In the genomic region with DNA sequence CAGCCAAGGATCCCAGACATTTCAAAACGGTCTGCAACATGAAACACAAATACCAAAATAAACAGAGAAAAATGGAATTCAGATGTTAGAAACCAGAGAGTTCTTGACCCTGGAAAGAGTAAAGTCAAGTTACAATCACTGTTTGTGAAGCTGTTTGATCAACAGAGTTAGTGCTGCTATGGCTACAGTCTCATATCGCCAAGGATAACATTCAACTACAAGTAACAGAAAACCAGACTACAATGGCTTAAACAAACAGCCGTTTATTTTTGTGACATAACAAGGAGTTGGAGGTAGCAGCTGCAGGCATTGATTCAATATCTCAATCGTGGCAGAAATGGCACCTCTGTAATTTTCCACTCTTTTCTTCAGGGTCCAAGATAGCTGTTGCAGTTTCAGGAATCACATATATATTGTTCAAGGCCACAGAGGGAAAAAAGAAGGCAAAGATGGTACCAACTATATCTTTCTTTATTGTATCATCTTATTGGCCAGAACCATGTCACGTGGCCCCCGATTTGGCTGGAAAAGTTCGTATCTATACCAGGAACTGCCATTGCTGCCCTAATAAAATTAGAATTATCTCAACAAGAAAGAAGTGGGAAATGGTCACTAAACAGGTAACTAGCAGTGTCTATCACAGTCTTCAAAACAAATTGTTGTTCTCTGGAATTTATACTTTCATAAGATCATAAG, we compare ENCODE assay signal across 2 cellular contexts.
TF ChIP-seq lines count a peak whose summit lies in the region.

No MANE protein-coding gene starts in this region.

TF ChIP-seq in SK-N-SH treated with all-trans-retinoic acid at 6 μM for 48 hours, 23 proteins besides CTCF, POLR2A, EP300 and RAD21:
- no peak for TF ChIP-seq ZNF565 (CRISPR knock-in tag; conservative IDR thresholded peaks at IDR 0.05; ENCODE audit: low read depth)
- no peak for TF ChIP-seq OSR1 (CRISPR knock-in tag; IDR thresholded peaks at IDR 0.05)
- TF ChIP-seq CSDC2 (CRISPR knock-in tag; IDR thresholded peaks at IDR 0.05) = no peak
- no peak for TF ChIP-seq ZNF70 (CRISPR knock-in tag; IDR thresholded peaks at IDR 0.05)
- no peak for TF ChIP-seq BACH2 (CRISPR knock-in tag; IDR thresholded peaks at IDR 0.05; ENCODE audit: borderline replicate concordance)
- TF ChIP-seq, protein P1, sequence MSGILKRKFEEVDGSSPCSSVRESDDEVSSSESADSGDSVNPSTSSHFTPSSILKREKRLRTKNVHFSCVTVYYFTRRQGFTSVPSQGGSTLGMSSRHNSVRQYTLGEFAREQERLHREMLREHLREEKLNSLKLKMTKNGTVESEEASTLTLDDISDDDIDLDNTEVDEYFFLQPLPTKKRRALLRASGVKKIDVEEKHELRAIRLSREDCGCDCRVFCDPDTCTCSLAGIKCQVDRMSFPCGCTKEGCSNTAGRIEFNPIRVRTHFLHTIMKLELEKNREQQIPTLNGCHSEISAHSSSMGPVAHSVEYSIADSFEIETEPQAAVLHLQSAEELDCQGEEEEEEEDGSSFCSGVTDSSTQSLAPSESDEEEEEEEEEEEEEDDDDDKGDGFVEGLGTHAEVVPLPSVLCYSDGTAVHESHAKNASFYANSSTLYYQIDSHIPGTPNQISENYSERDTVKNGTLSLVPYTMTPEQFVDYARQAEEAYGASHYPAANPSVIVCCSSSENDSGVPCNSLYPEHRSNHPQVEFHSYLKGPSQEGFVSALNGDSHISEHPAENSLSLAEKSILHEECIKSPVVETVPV (CRISPR knock-in tag; IDR thresholded peaks at IDR 0.05) = no peak
- no peak for TF ChIP-seq TOX (CRISPR knock-in tag; IDR thresholded peaks at IDR 0.05; ENCODE audit: borderline replicate concordance)
- TF ChIP-seq ZFP30 (CRISPR knock-in tag; IDR thresholded peaks at IDR 0.05) = no peak
- TF ChIP-seq ESRRG (CRISPR knock-in tag; IDR thresholded peaks at IDR 0.05) = no peak
- no peak for TF ChIP-seq ISL1 (CRISPR knock-in tag; IDR thresholded peaks at IDR 0.05)

TF ChIP-seq in SK-N-SH, 30 proteins besides CTCF, POLR2A, EP300 and RAD21:
- TF ChIP-seq FOSL2 (IDR thresholded peaks at IDR 0.05; ENCODE audit: borderline replicate concordance, low read depth) (no peak), RXRA (IDR thresholded peaks at IDR 0.05; ENCODE audit: borderline replicate concordance, low read depth) (no peak), NFIC (IDR thresholded peaks at IDR 0.05; ENCODE audit: borderline replicate concordance) (no peak), TCF12 (IDR thresholded peaks at IDR 0.05) (no peak), NRF1 (IDR thresholded peaks at IDR 0.05; ENCODE audit: low read depth, low read length) (no peak), GATA2 (CRISPR knock-in tag; IDR thresholded peaks at IDR 0.05) (no peak), CHD2 (IDR thresholded peaks at IDR 0.05; ENCODE audit: low read length, partially characterized antibody) (no peak), USF2 (IDR thresholded peaks at IDR 0.05; ENCODE audit: borderline replicate concordance, low read depth, low read length) (no peak), ELF1 (IDR thresholded peaks at IDR 0.05) (no peak), RCOR1 (IDR thresholded peaks at IDR 0.05; ENCODE audit: low read length) (no peak), FOXJ3 (CRISPR knock-in tag; IDR thresholded peaks at IDR 0.05) (no peak)
- TF ChIP-seq, protein P2, sequence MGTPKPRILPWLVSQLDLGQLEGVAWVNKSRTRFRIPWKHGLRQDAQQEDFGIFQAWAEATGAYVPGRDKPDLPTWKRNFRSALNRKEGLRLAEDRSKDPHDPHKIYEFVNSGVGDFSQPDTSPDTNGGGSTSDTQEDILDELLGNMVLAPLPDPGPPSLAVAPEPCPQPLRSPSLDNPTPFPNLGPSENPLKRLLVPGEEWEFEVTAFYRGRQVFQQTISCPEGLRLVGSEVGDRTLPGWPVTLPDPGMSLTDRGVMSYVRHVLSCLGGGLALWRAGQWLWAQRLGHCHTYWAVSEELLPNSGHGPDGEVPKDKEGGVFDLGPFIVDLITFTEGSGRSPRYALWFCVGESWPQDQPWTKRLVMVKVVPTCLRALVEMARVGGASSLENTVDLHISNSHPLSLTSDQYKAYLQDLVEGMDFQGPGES (IDR thresholded peaks at IDR 0.05; ENCODE audit: low read depth, low read length) = no peak
